In the genomic region with DNA sequence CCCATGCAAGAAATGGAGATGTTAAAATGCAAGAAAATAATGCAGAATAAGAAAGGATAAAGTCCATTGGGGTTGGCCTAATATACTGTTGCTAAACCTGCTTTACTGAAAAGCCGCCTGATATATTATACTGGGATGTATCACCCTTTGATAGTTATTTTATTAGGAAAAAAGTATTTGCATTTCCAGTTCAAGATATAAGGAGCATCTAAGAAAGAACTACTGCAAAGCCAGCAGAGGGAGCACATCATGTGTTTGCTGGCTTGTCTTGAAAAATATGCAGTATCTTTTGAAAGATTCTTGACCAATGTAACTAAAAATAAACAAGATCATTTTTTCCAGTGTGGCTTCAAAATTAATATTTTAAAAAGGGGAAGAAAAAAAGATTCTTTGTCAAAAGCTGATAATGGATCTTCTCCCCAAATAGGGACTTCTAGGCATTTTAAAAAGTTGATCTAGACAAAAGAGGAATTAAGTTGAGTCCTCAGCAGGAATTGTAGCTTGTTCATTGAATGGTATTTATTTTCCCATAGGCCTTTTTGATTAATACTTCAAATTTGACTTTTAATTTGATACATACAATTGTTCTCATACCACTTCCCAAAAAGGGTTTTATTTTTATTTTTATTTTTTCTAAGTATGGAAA, we compare ENCODE assay signal across 8 cellular contexts.
DNase-seq lines count a peak whose midpoint lies in the region; ATAC-seq, FAIRE-seq and TF ChIP-seq lines count a peak whose summit lies in the region.

No MANE protein-coding gene starts in this region.

- TF ChIP-seq RAD21 in GM12878 (IDR thresholded peaks at IDR 0.05; ENCODE audit: insufficient read depth, low read depth, low read length) = peak; percentile 54

- H3K9me3 ChIP-seq in GM12878 (replicated peaks; ENCODE audit: control insufficient read depth, insufficient read depth, low read length) = no peaks in the 10 kb centered on the region; the same call in 2 of the 3 replicates

- no TSS peak for BruUV-seq in GM12878 (replicated peaks; lab: Mats Ljungman, UMichigan)

- WGBS in GM12878 (ENCODE audit: insufficient coverage, insufficient replicate concordance, low lambda C conversion rate, missing lambda C conversion rate) = 3% methylated on average over 1 of the region's 1 CpG

- CTCF ChIA-PET in GM12878 (lab: Yijun Ruan, JAX) = interaction anchor here (0.6 to 3.9 kb wide), 32 partner anchors 8 to 669 kb away, joined by 3 to 63 read pairs (median 5); no protein-coding TSS in a partner anchor
- CTCF ChIA-PET in activated CD4-positive, alpha-beta memory T cell treated with anti-CD3 and anti-CD28 coated beads, Interleukin-2, amount 10 ng/mL, durations not matched to agents 7 days and 5 days (lab: Charles Lee) = interaction anchor here (0.6 to 4.6 kb wide), 7 partner anchors 11 to 460 kb away, joined by 3 to 21 read pairs (median 4); no protein-coding TSS in a partner anchor

- H3K27me3 Mint-ChIP-seq in mesothelial cell of epicardium (ENCODE audit: low read depth) = no peaks in the 10 kb centered on the region
- no peaks in the 10 kb centered on the region for H3K27me3 Mint-ChIP-seq in activated CD4-positive, alpha-beta memory T cell treated with anti-CD3 and anti-CD28 coated beads, Interleukin-2, amount 10 ng/mL, durations not matched to agents 7 days and 5 days

- TF ChIP-seq CTCF in GM12878 (IDR thresholded peaks at IDR 0.05 in 2 of 3, conservative IDR thresholded peaks at IDR 0.05 in 1 of 3; ENCODE audit: control insufficient read depth in 2 of 3, extremely low read depth in 1 of 3, insufficient read depth in 1 of 3, low read depth in 3 of 3, low read length in 3 of 3) (peak; percentile 26 to 49 (median 43); a peak in 4 of 6 replicates), mesothelial cell of epicardium (IDR thresholded peaks at IDR 0.05; ENCODE audit: unreplicated experiment) (no peak)

- TF ChIP-seq EP300 in GM12878 (IDR thresholded peaks at IDR 0.05; ENCODE audit: borderline replicate concordance in 1 of 2, control insufficient read depth in 1 of 2, low read depth in 2 of 2, low read length in 2 of 2) = no peak

- SMC1A ChIA-PET in GM12878 (lab: Charles Lee; ENCODE audit: uncharacterized antibody, unreplicated experiment) = interaction anchor here (0.8 to 4.6 kb wide), 39 partner anchors 9 to 642 kb away, joined by 3 to 60 read pairs (median 4); no protein-coding TSS in a partner anchor

- peaks cover 16% of the 10 kb centered on the region for H3K9me3 Mint-ChIP-seq in mesothelial cell of epicardium
- no peaks in the 10 kb centered on the region for H3K9me3 Mint-ChIP-seq in activated CD4-positive, alpha-beta memory T cell treated with anti-CD3 and anti-CD28 coated beads, Interleukin-2, amount 10 ng/mL, durations not matched to agents 7 days and 5 days

- no peak for TF ChIP-seq POLR2A in GM12878 (IDR thresholded peaks at IDR 0.05; ENCODE audit: low read depth, low read length)

- FAIRE-seq in GM12878 (lab: Jason Lieb, UNC) (no peak), HTR-8/SVneo (lab: Jason Lieb, UNC) (no peak)

- H4K20me1 ChIP-seq in GM12878 (ENCODE audit: control insufficient read depth, insufficient read depth) = no peaks in the 10 kb centered on the region

- RAD21 ChIA-PET in GM12878 (lab: Charles Lee; ENCODE audit: unreplicated experiment) = interaction anchor here (0.7 to 3.8 kb wide), 15 partner anchors 12 to 536 kb away, joined by 3 to 31 read pairs (median 4); no protein-coding TSS in a partner anchor

- ATAC-seq in GM12878 (peak; percentile 49; the same call in 2 of the 3 replicates), GM19328 (IDR thresholded peaks at IDR 0.05; ENCODE audit: unreplicated experiment) (no peak)

- H3K36me3 ChIP-seq in GM12878 (ENCODE audit: control insufficient read depth in 2 of 2, insufficient read depth in 2 of 2, low read length in 1 of 2) = no peaks in the 10 kb centered on the region

- H3K27ac ChIP-seq in GM12878 (ENCODE audit: control insufficient read depth, insufficient read depth) = no peak overlapping the region

- H3K27me3 ChIP-seq in GM12878 (replicated peaks in 1 of 2; ENCODE audit: control insufficient read depth in 2 of 2, insufficient read depth in 2 of 2, low read length in 1 of 2) = no peaks in the 10 kb centered on the region

- peak; percentile 20 for DNase-seq in CD1c-positive myeloid dendritic cell (ENCODE audit: extremely low spot score)
- DNase-seq in KBM-7 = peak; percentile 41
- no peak for DNase-seq in GM12878 (ENCODE audit: low read depth, low spot score)
- no peak for DNase-seq in mesothelial cell of epicardium (ENCODE audit: low spot score in 2 of 2, unreplicated experiment in 2 of 2)
- no peak for DNase-seq in activated CD4-positive, alpha-beta memory T cell treated with anti-CD3 and anti-CD28 coated beads, Interleukin-2, amount 10 ng/mL, durations not matched to agents 7 days and 5 days
- no peak for DNase-seq in HTR-8/SVneo (ENCODE audit: insufficient read length, low spot score)
- no peak for DNase-seq in cerebellar nuclear complex (lab: John Stamatoyannopoulos, UW)

- POLR2A ChIA-PET in GM12878 (lab: Charles Lee) = interaction anchor here (0.6 to 1.0 kb wide), 3 partner anchors 14 to 82 kb away, joined by 3 to 5 read pairs (median 3); no protein-coding TSS in a partner anchor
- POLR2A ChIA-PET in activated CD4-positive, alpha-beta memory T cell treated with anti-CD3 and anti-CD28 coated beads, Interleukin-2, amount 10 ng/mL, durations not matched to agents 7 days and 5 days (lab: Charles Lee) = no interaction called here

- H3K4me1 ChIP-seq in GM12878 (ENCODE audit: control insufficient read depth, insufficient read depth, low read length) = peaks cover 12% of the 10 kb centered on the region; the same call in 1 of the 2 replicates

- H3K36me3 Mint-ChIP-seq in mesothelial cell of epicardium = peaks cover 20% of the 10 kb centered on the region
- peaks cover 3% of the 10 kb centered on the region for H3K36me3 Mint-ChIP-seq in activated CD4-positive, alpha-beta memory T cell treated with anti-CD3 and anti-CD28 coated beads, Interleukin-2, amount 10 ng/mL, durations not matched to agents 7 days and 5 days (ENCODE audit: low read depth)

- H3K4me2 ChIP-seq in GM12878 (ENCODE audit: control insufficient read depth, insufficient read depth) = no peak overlapping the region; the same call in none of the 2 replicates

- intact Hi-C loops in GM12878 (cut with micrococcal nuclease; ENCODE audit: unreplicated experiment) = loop anchor here (2.0 to 10.0 kb wide), 3 partner anchors 460 to 640 kb away; no protein-coding TSS in a partner anchor

- no peak overlapping the region for H3K4me3 ChIP-seq in GM12878

- H3K4me1 Mint-ChIP-seq in mesothelial cell of epicardium = peaks cover 37% of the 10 kb centered on the region
- H3K4me1 Mint-ChIP-seq in activated CD4-positive, alpha-beta memory T cell treated with anti-CD3 and anti-CD28 coated beads, Interleukin-2, amount 10 ng/mL, durations not matched to agents 7 days and 5 days = peaks cover 17% of the 10 kb centered on the region

- H3K4me3 Mint-ChIP-seq in mesothelial cell of epicardium = no peak overlapping the region
- H3K4me3 Mint-ChIP-seq in activated CD4-positive, alpha-beta memory T cell treated with anti-CD3 and anti-CD28 coated beads, Interleukin-2, amount 10 ng/mL, durations not matched to agents 7 days and 5 days = no peak overlapping the region

- H3K9ac ChIP-seq in GM12878 (ENCODE audit: control insufficient read depth, insufficient read depth, low read length) = no peak overlapping the region

- H2AFZ ChIP-seq in GM12878 (ENCODE audit: control insufficient read depth, low read depth, low read length) = no peak overlapping the region

- H3K27ac Mint-ChIP-seq in mesothelial cell of epicardium = peak overlapping the region; percentile 75
- no peak overlapping the region for H3K27ac Mint-ChIP-seq in activated CD4-positive, alpha-beta memory T cell treated with anti-CD3 and anti-CD28 coated beads, Interleukin-2, amount 10 ng/mL, durations not matched to agents 7 days and 5 days

- in situ Hi-C loops in KBM-7 (cut with MboI; ENCODE audit: low pct_unique_long_range_greater_than_20kb, low sequenced_read_pairs) (no loop called here), GM12878 (cut with MboI) (loop anchor here (5.0 kb wide), 1 partner anchor 453 kb away; no protein-coding TSS in a partner anchor)

- H3K79me2 ChIP-seq in GM12878 (ENCODE audit: control insufficient read depth, insufficient read depth, low read length) = peaks cover 15% of the 10 kb centered on the region

TF ChIP-seq in GM12878, 131 proteins besides CTCF, POLR2A, EP300 and RAD21 (continues in another document):
- TF ChIP-seq, protein P1, sequence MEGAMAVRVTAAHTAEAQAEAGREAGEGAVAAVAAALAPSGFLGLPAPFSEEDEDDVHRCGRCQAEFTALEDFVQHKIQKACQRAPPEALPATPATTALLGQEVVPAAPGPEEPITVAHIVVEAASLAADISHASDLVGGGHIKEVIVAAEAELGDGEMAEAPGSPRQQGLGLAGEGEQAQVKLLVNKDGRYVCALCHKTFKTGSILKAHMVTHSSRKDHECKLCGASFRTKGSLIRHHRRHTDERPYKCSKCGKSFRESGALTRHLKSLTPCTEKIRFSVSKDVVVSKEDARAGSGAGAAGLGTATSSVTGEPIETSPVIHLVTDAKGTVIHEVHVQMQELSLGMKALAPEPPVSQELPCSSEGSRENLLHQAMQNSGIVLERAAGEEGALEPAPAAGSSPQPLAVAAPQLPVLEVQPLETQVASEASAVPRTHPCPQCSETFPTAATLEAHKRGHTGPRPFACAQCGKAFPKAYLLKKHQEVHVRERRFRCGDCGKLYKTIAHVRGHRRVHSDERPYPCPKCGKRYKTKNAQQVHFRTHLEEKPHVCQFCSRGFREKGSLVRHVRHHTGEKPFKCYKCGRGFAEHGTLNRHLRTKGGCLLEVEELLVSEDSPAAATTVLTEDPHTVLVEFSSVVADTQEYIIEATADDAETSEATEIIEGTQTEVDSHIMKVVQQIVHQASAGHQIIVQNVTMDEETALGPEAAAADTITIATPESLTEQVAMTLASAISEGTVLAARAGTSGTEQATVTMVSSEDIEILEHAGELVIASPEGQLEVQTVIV (IDR thresholded peaks at IDR 0.05; ENCODE audit: borderline replicate concordance, partially characterized antibody) = no peak
- TF ChIP-seq TCF3 (IDR thresholded peaks at IDR 0.05; ENCODE audit: borderline replicate concordance, insufficient read depth, low read depth, low read length) (no peak), HDAC2 (IDR thresholded peaks at IDR 0.05) (no peak), TCF12 (IDR thresholded peaks at IDR 0.05; ENCODE audit: low read depth, low read length) (no peak), EZH2 (IDR thresholded peaks at IDR 0.05; ENCODE audit: borderline replicate concordance, control insufficient read depth, low read depth, low read length) (no peak)
- TF ChIP-seq, protein P2, sequence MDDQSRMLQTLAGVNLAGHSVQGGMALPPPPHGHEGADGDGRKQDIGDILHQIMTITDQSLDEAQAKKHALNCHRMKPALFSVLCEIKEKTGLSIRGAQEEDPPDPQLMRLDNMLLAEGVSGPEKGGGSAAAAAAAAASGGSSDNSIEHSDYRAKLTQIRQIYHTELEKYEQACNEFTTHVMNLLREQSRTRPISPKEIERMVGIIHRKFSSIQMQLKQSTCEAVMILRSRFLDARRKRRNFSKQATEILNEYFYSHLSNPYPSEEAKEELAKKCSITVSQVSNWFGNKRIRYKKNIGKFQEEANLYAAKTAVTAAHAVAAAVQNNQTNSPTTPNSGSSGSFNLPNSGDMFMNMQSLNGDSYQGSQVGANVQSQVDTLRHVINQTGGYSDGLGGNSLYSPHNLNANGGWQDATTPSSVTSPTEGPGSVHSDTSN (IDR thresholded peaks at IDR 0.05; ENCODE audit: insufficient replicate concordance, low read depth, low read length) = no peak

Comparison
In these comparisons a context has a peak if more than half of its experiments do, and no peak if none do; other contexts are left out.
1. DNase-seq: peak in CD1c-positive myeloid dendritic cell (single experiment) and KBM-7 (single experiment); none in GM12878 (single experiment), mesothelial cell of epicardium (0 of 2), activated CD4-positive, alpha-beta memory T cell treated with anti-CD3 and anti-CD28 coated beads, Interleukin-2, amount 10 ng/mL, durations not matched to agents 7 days and 5 days (single experiment), HTR-8/SVneo (single experiment) and cerebellar nuclear complex (0 of 2).